In the genomic region with DNA sequence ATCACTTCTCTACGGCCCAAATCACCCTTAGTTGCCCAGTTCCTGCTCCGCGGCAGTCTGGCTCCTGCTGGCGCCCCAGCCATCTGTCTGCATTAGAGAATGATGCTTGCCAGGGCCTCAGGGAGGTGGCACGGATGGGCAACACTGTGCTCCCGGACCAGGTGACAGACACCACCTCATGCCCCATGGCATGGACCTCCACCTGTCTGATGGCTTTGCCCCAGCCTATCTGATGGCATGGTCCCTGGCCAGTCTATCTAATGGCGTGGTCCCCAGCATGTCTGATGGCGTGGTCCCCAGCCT, we compare ENCODE assay signal across 13 cellular contexts. TPM values are rescaled to one million over a fixed set of nuclear protein-coding genes. Genes with fewer than 3 reads are reported as not detected.
DNase-seq lines count a peak whose midpoint lies in the region; ATAC-seq, FAIRE-seq and TF ChIP-seq lines count a peak whose summit lies in the region.
"Had no signal": no experiment of that assay in that cellular context is flagged by ENCODE, and none has a peak within 500 bp of the region (broad histone marks: within the 10 kb centered on the region; RNA-seq: fewer than 3 reads in every experiment).

No MANE protein-coding gene starts in this region.

- TF ChIP-seq CTCF in RWPE2 (IDR thresholded peaks at IDR 0.05; ENCODE audit: poor library complexity, severe bottlenecking) (no peak), H1 (IDR thresholded peaks at IDR 0.05; ENCODE audit: control extremely low read depth in 1 of 3, insufficient read depth in 1 of 3, low read depth in 1 of 3, low read length in 3 of 3) (no peak), heart left ventricle (IDR thresholded peaks at IDR 0.05) (no peak)

- H3K9me3 ChIP-seq in RWPE2 (ENCODE audit: severe bottlenecking) (no peaks in the 10 kb centered on the region), H1 (ENCODE audit: insufficient read depth in 2 of 2, low read depth in 1 of 2, low read length in 1 of 2) (no peaks in the 10 kb centered on the region), heart left ventricle (no peaks in the 10 kb centered on the region)
- H3K9me3 ChIP-seq: psoas muscle, uterus had no signal

- no peaks in the 10 kb centered on the region for H3K36me3 Mint-ChIP-seq in stimulated activated naive CD8-positive, alpha-beta T cell treated with anti-CD3 and anti-CD28 coated beads, Interleukin-15, Interleukin-2, amounts not matched to agents 100 ng/mL and 50 ng/mL, for 24 hours (ENCODE audit: low read depth)

- H3K79me2 ChIP-seq in H1 (ENCODE audit: control insufficient read depth in 1 of 2, insufficient read depth in 2 of 2, low read length in 2 of 2): no peaks in the 10 kb centered on the region

- H4K5ac ChIP-seq in H1 (ENCODE audit: insufficient read length, low read depth, low read length): no peak overlapping the region

- no peak for TF ChIP-seq EP300 in H1 (IDR thresholded peaks at IDR 0.05; ENCODE audit: borderline replicate concordance in 1 of 2, low read depth in 2 of 2, low read length in 2 of 2)

- H4K91ac ChIP-seq in H1 (replicated peaks; ENCODE audit: insufficient read length, low read length): peak overlapping the region; percentile 4

- peak overlapping the region; percentile 88; the same call in 1 of the 2 replicates for H2BK12ac ChIP-seq in H1 (ENCODE audit: low read depth, low read length)

- H3K4me1 ChIP-seq in RWPE2 (ENCODE audit: insufficient read depth, poor library complexity, severe bottlenecking) (peaks cover 24% of the 10 kb centered on the region), H1 (replicated peaks in 1 of 4; ENCODE audit: control insufficient read depth in 3 of 4, insufficient read depth in 4 of 4, low read length in 3 of 4) (peaks cover 0 to 16% (median 4%) of the 10 kb centered on the region in 4 experiments; a peak in 4 of 7 replicates), heart left ventricle (peaks cover 0 to 18% (median 0%) of the 10 kb centered on the region in 12 donors)
- H3K4me1 ChIP-seq: uterus had no signal

- no peak overlapping the region for H2BK120ac ChIP-seq in H1 (replicated peaks; ENCODE audit: low read depth, low read length)

- H3K4me2 ChIP-seq in H1 (ENCODE audit: insufficient read depth in 1 of 2, low read depth in 2 of 2, low read length in 2 of 2): no peak overlapping the region

- H3K79me1 ChIP-seq in H1 (ENCODE audit: low read depth, low read length): no peaks in the 10 kb centered on the region

- POLR2A ChIA-PET in H1 (lab: Charles Lee; ENCODE audit: partially characterized antibody): no interaction called here

- H3K27me3 Mint-ChIP-seq in stimulated activated naive CD8-positive, alpha-beta T cell treated with anti-CD3 and anti-CD28 coated beads, Interleukin-15, Interleukin-2, amounts not matched to agents 100 ng/mL and 50 ng/mL, for 24 hours: no peaks in the 10 kb centered on the region

- no peaks in the 10 kb centered on the region for H3K9me3 Mint-ChIP-seq in stimulated activated naive CD8-positive, alpha-beta T cell treated with anti-CD3 and anti-CD28 coated beads, Interleukin-15, Interleukin-2, amounts not matched to agents 100 ng/mL and 50 ng/mL, for 24 hours

- ATAC-seq in stimulated activated naive CD8-positive, alpha-beta T cell treated with anti-CD3 and anti-CD28 coated beads, Interleukin-15, Interleukin-2, amounts not matched to agents 100 U/mL and 50 U/mL, for 24 hours: no peak
- no peak for ATAC-seq in RWPE2 (ENCODE audit: low read depth)
- no peak for ATAC-seq in heart left ventricle
- no peak for ATAC-seq in GM21528 (IDR thresholded peaks at IDR 0.05; ENCODE audit: low FRiP score, unreplicated experiment)

- DNase-seq in stimulated activated naive CD8-positive, alpha-beta T cell treated with anti-CD3 and anti-CD28 coated beads, Interleukin-15, Interleukin-2, amounts not matched to agents 100 U/mL and 50 U/mL, for 24 hours: no peak
- DNase-seq in RWPE2 (ENCODE audit: low spot score): no peak
- no peak for DNase-seq in H1 (ENCODE audit: low read depth in 1 of 2, low spot score in 2 of 2)
- no peak for DNase-seq in nucleus accumbens (lab: John Stamatoyannopoulos, UW)
- no peak for DNase-seq in heart left ventricle
- no peak for DNase-seq in activated gamma-delta T cell treated with Interleukin-2 at 50 U/mL for 16 hours
- DNase-seq: kidney, NCI-H2029, psoas muscle, uterus had no signal

- H3K23me2 ChIP-seq in H1 (ENCODE audit: low read depth, low read length): no peaks in the 10 kb centered on the region

- H3K27ac ChIP-seq in RWPE2 (ENCODE audit: poor library complexity, severe bottlenecking): peak overlapping the region; percentile 69
- no peak overlapping the region for H3K27ac ChIP-seq in H1 (ENCODE audit: low read depth, low read length)
- no peak overlapping the region for H3K27ac ChIP-seq in heart left ventricle
- H3K27ac ChIP-seq: psoas muscle, uterus had no signal

- H4K8ac ChIP-seq in H1 (ENCODE audit: extremely low read depth, insufficient read depth, low read length): peak overlapping the region; percentile 54; the same call in 1 of the 2 replicates

- H3K9ac ChIP-seq in H1 (replicated peaks in 1 of 4; ENCODE audit: extremely low read depth in 1 of 4, low read depth in 3 of 4, low read length in 3 of 4): no peak overlapping the region

- no peak overlapping the region for H3K56ac ChIP-seq in H1 (replicated peaks; ENCODE audit: insufficient read length, low read depth, low read length)

- TF ChIP-seq RAD21 in H1 (IDR thresholded peaks at IDR 0.05 in 1 of 2, conservative IDR thresholded peaks at IDR 0.05 in 1 of 2; ENCODE audit: low read depth in 2 of 2, low read length in 2 of 2): no peak

- 89% methylated on average over 6 of the region's 8 CpGs; no CpG with 5 or more reads in 1 of the 2 experiments for WGBS in H1 (ENCODE audit: extremely low coverage in 1 of 2, insufficient coverage in 1 of 2, insufficient read length in 1 of 2, insufficient replicate concordance in 2 of 2, low coverage in 1 of 2, low lambda C conversion rate in 2 of 2, missing lambda C conversion rate in 1 of 2), 2 experiments
- 92 to 94% (median 93%) methylated on average over 5 to 8 of the region's 8 CpGs for WGBS in heart left ventricle, 4 donors

- intact Hi-C loops in heart left ventricle (cut with DNase I): no loop called here

- H3K18ac ChIP-seq in H1 (ENCODE audit: extremely low read depth, low read length): peak overlapping the region; percentile 53; the same call in 1 of the 2 replicates

- CTCF ChIA-PET in H1 (lab: Charles Lee; ENCODE audit: partially characterized antibody): no interaction called here

- H3K4me3 ChIP-seq in RWPE2 (ENCODE audit: severe bottlenecking): no peak overlapping the region
- H3K4me3 ChIP-seq in H1 (ENCODE audit: extremely low read depth in 1 of 4, insufficient read depth in 2 of 4, low read depth in 3 of 4, low read length in 4 of 4): no peak overlapping the region
- H3K4me3 ChIP-seq in heart left ventricle: no peak overlapping the region
- H3K4me3 ChIP-seq: psoas muscle, uterus had no signal

- TF ChIP-seq POLR2A in H1 (IDR thresholded peaks at IDR 0.05; ENCODE audit: control extremely low read depth in 1 of 2, low read depth in 2 of 2, low read length in 2 of 2): no peak
- no peak for TF ChIP-seq POLR2A in heart left ventricle (IDR thresholded peaks at IDR 0.05)

- peak overlapping the region; percentile 93; the same call in 1 of the 2 replicates for H2AK5ac ChIP-seq in H1 (ENCODE audit: low read depth, low read length)

- no peak overlapping the region; the same call in 1 of the 2 replicates for H2BK15ac ChIP-seq in H1 (ENCODE audit: low read length)

- 0 out of 2 replicates have a peak overlapping the region, but pooled peaks have one; percentile 61 for H2BK20ac ChIP-seq in H1 (ENCODE audit: low read length)

- H2AFZ ChIP-seq in H1 (ENCODE audit: low read length): no peak overlapping the region

- no peak for FAIRE-seq in H1 (lab: Jason Lieb, UNC)
- FAIRE-seq: kidney had no signal

- H3K4me3 Mint-ChIP-seq in stimulated activated naive CD8-positive, alpha-beta T cell treated with anti-CD3 and anti-CD28 coated beads, Interleukin-15, Interleukin-2, amounts not matched to agents 100 ng/mL and 50 ng/mL, for 24 hours: no peak overlapping the region

- no peak overlapping the region for H3K14ac ChIP-seq in H1 (ENCODE audit: insufficient read length)

- H3K27me3 ChIP-seq in RWPE2 (ENCODE audit: insufficient read depth, poor library complexity, severe bottlenecking) (no peaks in the 10 kb centered on the region), H1 (replicated peaks in 1 of 4; ENCODE audit: control insufficient read depth in 3 of 4, extremely low read depth in 1 of 4, insufficient read depth in 3 of 4, low read length in 3 of 4) (no peaks in the 10 kb centered on the region), heart left ventricle (peaks cover 0 to 11% (median 0%) of the 10 kb centered on the region in 9 donors)
- H3K27me3 ChIP-seq: uterus had no signal

- peak overlapping the region; percentile 30; the same call in 1 of the 2 replicates for H2BK5ac ChIP-seq in H1 (ENCODE audit: low read depth, low read length)

- H3K27ac Mint-ChIP-seq in stimulated activated naive CD8-positive, alpha-beta T cell treated with anti-CD3 and anti-CD28 coated beads, Interleukin-15, Interleukin-2, amounts not matched to agents 100 ng/mL and 50 ng/mL, for 24 hours: peak overlapping the region; percentile 97

- no peaks in the 10 kb centered on the region for H4K20me1 ChIP-seq in H1 (replicated peaks in 1 of 2; ENCODE audit: control insufficient read depth in 1 of 2, insufficient read depth in 2 of 2, low read length in 2 of 2)

- H3K4ac ChIP-seq in H1 (replicated peaks; ENCODE audit: insufficient read length, low read depth, low read length): no peak overlapping the region

- H3K23ac ChIP-seq in H1 (ENCODE audit: insufficient read length): no peak overlapping the region

- H3K4me1 Mint-ChIP-seq in stimulated activated naive CD8-positive, alpha-beta T cell treated with anti-CD3 and anti-CD28 coated beads, Interleukin-15, Interleukin-2, amounts not matched to agents 100 ng/mL and 50 ng/mL, for 24 hours (ENCODE audit: low read depth): peaks cover 38% of the 10 kb centered on the region

- H3K36me3 ChIP-seq in RWPE2 (ENCODE audit: low read depth) (no peaks in the 10 kb centered on the region), H1 (ENCODE audit: control insufficient read depth in 2 of 4, insufficient read depth in 4 of 4, low read length in 3 of 4) (no peaks in the 10 kb centered on the region), heart left ventricle (no peaks in the 10 kb centered on the region)
- H3K36me3 ChIP-seq: uterus had no signal

RNA-seq across cellular contexts. Expression of gene MRGBP, which starts 18.8 kb away (rescaled TPM):
- total RNA-seq in H1 (2021; fragmentation: NEBNext Ultra II Directional; extraction: Animal tissue kit (Norgen Biotek cat#: 25700)): 16.8 and 18.7 TPM in 2 replicates
- 15.0 and 16.7 TPM in 2 replicates for polyA plus RNA-seq in H1 (2011; rRNA removed)
- 16.9 TPM for polyA plus RNA-seq in H1 (2011; cell fraction: cytosol; rRNA removed)
- polyA plus RNA-seq in H1 (2011; cell fraction: nucleus; rRNA removed): 15.2 TPM
- polyA plus RNA-seq in H1 (2012, experiment 1 of 2): 12.4 to 15.8 TPM (median 14.1 TPM) in 4 replicates
- 12.8 TPM for polyA plus RNA-seq in H1 (2012, experiment 2 of 2)
- 12.5 TPM for polyA plus RNA-seq in H1 (2013, experiment 1 of 2)
- 13.0 TPM for polyA plus RNA-seq in H1 (2013, experiment 2 of 2)
- polyA minus RNA-seq in H1 (2011; rRNA and poly(A)+ RNA removed): 9.2 and 10.4 TPM in 2 replicates
- polyA minus RNA-seq in H1 (2011; cell fraction: cytosol; rRNA and poly(A)+ RNA removed): 7.4 TPM
- 9.5 TPM for polyA minus RNA-seq in H1 (2011; cell fraction: nucleus; rRNA and poly(A)+ RNA removed)
- 10 to 100 TPM in 1 of 9 donors, 1 to 10 TPM in 8; 7.2 to 10.5 (median 8.7) TPM for total RNA-seq in heart left ventricle
- polyA plus RNA-seq in heart left ventricle: 10 to 100 TPM in 1 of 2 donors, 1 to 10 TPM in 1; 7.1 to 10.2 TPM

RNA-seq across cellular contexts. Expression of gene OGFR, which starts 27.2 kb away (rescaled TPM):
- 25.1 and 25.8 TPM in 2 replicates for total RNA-seq in H1 (2021; fragmentation: NEBNext Ultra II Directional; extraction: Animal tissue kit (Norgen Biotek cat#: 25700))
- polyA plus RNA-seq in H1 (2011; rRNA removed) (13.9 and 26.7 TPM in 2 replicates), heart left ventricle (10 to 100 TPM; 23.6 to 25.3 TPM)
- polyA plus RNA-seq in H1 (2011; cell fraction: cytosol; rRNA removed): 31.1 TPM
- 31.9 TPM for polyA plus RNA-seq in H1 (2011; cell fraction: nucleus; rRNA removed)
- 14.3 to 22.7 TPM (median 20.9 TPM) in 4 replicates for polyA plus RNA-seq in H1 (2012, experiment 1 of 2)
- polyA plus RNA-seq in H1 (2012, experiment 2 of 2): 14.7 TPM
- polyA plus RNA-seq in H1 (2013, experiment 1 of 2): 14.1 TPM
- polyA plus RNA-seq in H1 (2013, experiment 2 of 2): 12.8 TPM
- 9.5 and 11.2 TPM in 2 replicates for polyA minus RNA-seq in H1 (2011; rRNA and poly(A)+ RNA removed)
- 18.2 TPM for polyA minus RNA-seq in H1 (2011; cell fraction: cytosol; rRNA and poly(A)+ RNA removed)
- polyA minus RNA-seq in H1 (2011; cell fraction: nucleus; rRNA and poly(A)+ RNA removed): 11.4 TPM
- 10 to 100 TPM; 14.9 to 46.9 (median 19.2) TPM for total RNA-seq in heart left ventricle

RNA-seq across cellular contexts. Expression of gene COL9A3, which starts 39.4 kb away (rescaled TPM):
- 76.0 and 80.1 TPM in 2 replicates for total RNA-seq in H1 (2021; fragmentation: NEBNext Ultra II Directional; extraction: Animal tissue kit (Norgen Biotek cat#: 25700))
- 21.7 and 39.7 TPM in 2 replicates for polyA plus RNA-seq in H1 (2011; rRNA removed)
- polyA plus RNA-seq in H1 (2011; cell fraction: cytosol; rRNA removed): 47.5 TPM
- polyA plus RNA-seq in H1 (2011; cell fraction: nucleus; rRNA removed): 245 TPM
- polyA plus RNA-seq in H1 (2012, experiment 1 of 2): 54.7 to 62.3 TPM (median 59.2 TPM) in 4 replicates
- 36.6 TPM for polyA plus RNA-seq in H1 (2012, experiment 2 of 2)
- polyA plus RNA-seq in H1 (2013, experiment 1 of 2): 97.2 TPM
- polyA plus RNA-seq in H1 (2013, experiment 2 of 2): 86.2 TPM
- 3.3 and 4.8 TPM in 2 replicates for polyA minus RNA-seq in H1 (2011; rRNA and poly(A)+ RNA removed)
- 16.0 TPM for polyA minus RNA-seq in H1 (2011; cell fraction: cytosol; rRNA and poly(A)+ RNA removed)
- polyA minus RNA-seq in H1 (2011; cell fraction: nucleus; rRNA and poly(A)+ RNA removed): 24.0 TPM
- total RNA-seq in heart left ventricle: 1 to 10 TPM in 8 of 9 donors, under 1 TPM in 1; 0.67 to 6.0 (median 1.9) TPM
- 1 to 10 TPM; 2.0 to 4.7 TPM for polyA plus RNA-seq in heart left ventricle
- total RNA-seq: LHCN-M2 had no signal

Comparison
In these comparisons a context has a peak if more than half of its experiments do, and no peak if none do; other contexts are left out.
1. RNA of gene COL9A3, which starts 39.4 kb away (total RNA-seq): 76.0 to 80.1 TPM in H1; 0.67 to 6.0 TPM in heart left ventricle; every median in the first group is over 10 times any median in the second.